ENCODE assay signal across 9 cellular contexts in the genomic region with DNA sequence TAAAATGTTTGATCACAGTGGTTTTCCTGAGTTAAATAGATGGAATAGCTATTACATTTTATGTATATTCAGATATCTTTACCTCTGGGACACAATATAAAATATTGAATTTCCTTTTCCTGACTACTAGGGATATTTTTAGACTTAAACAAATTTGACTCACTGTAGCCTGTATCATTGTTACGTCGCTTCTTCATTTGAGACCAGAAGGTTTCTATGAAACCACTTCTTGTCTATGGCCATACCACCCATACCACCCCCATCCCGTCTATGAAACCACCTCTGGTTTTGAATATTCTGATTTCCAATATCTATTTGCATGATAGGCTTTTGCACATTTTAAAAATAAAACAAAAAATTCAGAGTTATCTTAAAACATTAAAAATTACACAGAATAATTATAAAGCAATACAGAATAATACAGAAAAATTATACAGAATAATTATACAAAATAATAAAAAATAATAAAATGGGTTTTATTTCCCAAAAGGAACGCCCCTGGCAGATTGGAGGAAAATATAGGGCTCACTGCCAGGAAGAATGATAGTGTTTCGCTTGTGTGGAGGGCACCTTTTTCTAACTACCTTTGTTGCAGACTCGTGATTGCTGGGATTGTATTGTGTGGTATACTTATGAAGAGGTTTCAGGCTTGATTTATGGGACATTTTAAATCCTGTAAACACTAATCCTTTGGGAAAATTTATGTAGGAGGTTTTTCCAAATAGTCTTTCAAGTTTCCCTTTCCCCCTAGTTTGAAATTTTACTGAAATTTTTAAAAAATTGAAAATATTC. TPM values are rescaled to one million over a fixed set of nuclear protein-coding genes. Genes with fewer than 3 reads are reported as not detected.
A peak's percentile ranks its signal among the peaks of the same experiment; 100 is the strongest.
DNase-seq lines count a peak whose midpoint lies in the region; ATAC-seq and TF ChIP-seq lines count a peak whose summit lies in the region.
"Had no signal": no experiment of that assay in that cellular context is flagged by ENCODE, and none has a peak within 500 bp of the region (broad histone marks: within the 10 kb centered on the region; RNA-seq: fewer than 3 reads in every experiment).

No MANE protein-coding gene starts in this region.

- peaks cover 45 to 74% (median 65%) of the 10 kb centered on the region in 4 donors for H3K4me1 ChIP-seq in esophagus muscularis mucosa
- peaks cover 36% of the 10 kb centered on the region for H3K4me1 ChIP-seq in upper lobe of right lung
- peaks cover 9% of the 10 kb centered on the region for H3K4me1 ChIP-seq in SJCRH30

- TF ChIP-seq POLR2A in esophagus muscularis mucosa (IDR thresholded peaks at IDR 0.05; ENCODE audit: low read depth) = no peak

- 35% methylated on average over 6 of the region's 6 CpGs for WGBS in esophagus muscularis mucosa

- intact Hi-C loops in natural killer cell (cut with micrococcal nuclease) = loop anchor here (5.0 kb wide), 1 partner anchor 35 kb away; no protein-coding TSS in a partner anchor
- intact Hi-C loops in esophagus muscularis mucosa (cut with DNase I) = loop anchor here (2.0 kb wide), 1 partner anchor 33 kb away; no protein-coding TSS in a partner anchor
- intact Hi-C loops in upper lobe of right lung (cut with DNase I) = no loop called here

- H3K36me3 Mint-ChIP-seq in natural killer cell treated with Interleukin-12 subunit alpha and Interleukin-12 subunit beta and Interleukin-15 and Interleukin-18, amount 100 ng/mL, for 72 hours = peaks cover 5% of the 10 kb centered on the region
- no peaks in the 10 kb centered on the region for H3K36me3 Mint-ChIP-seq in natural killer cell

- peak overlapping the region; percentile 95 to 100 (median 98) for H3K27ac ChIP-seq in esophagus muscularis mucosa (replicated peaks in 1 of 4)
- peak overlapping the region; percentile 94 for H3K27ac ChIP-seq in upper lobe of right lung
- H3K27ac ChIP-seq in SJCRH30 = no peak overlapping the region

- no peaks in the 10 kb centered on the region for H3K9me3 ChIP-seq in esophagus muscularis mucosa
- no peaks in the 10 kb centered on the region for H3K9me3 ChIP-seq in upper lobe of right lung
- no peaks in the 10 kb centered on the region for H3K9me3 ChIP-seq in SJCRH30 (replicated peaks)

- H3K36me3 ChIP-seq in esophagus muscularis mucosa (no peaks in the 10 kb centered on the region), upper lobe of right lung (no peaks in the 10 kb centered on the region), SJCRH30 (no peaks in the 10 kb centered on the region)

- ATAC-seq in natural killer cell treated with Interleukin-12 subunit alpha and Interleukin-12 subunit beta and Interleukin-15 and Interleukin-18, amount 100 ng/mL, for 72 hours = no peak
- no peak for ATAC-seq in natural killer cell
- ATAC-seq in upper lobe of right lung = no peak
- ATAC-seq: naive thymus-derived CD8-positive, alpha-beta T cell had no signal

- H3K9me3 Mint-ChIP-seq in natural killer cell treated with Interleukin-12 subunit alpha and Interleukin-12 subunit beta and Interleukin-15 and Interleukin-18, amount 100 ng/mL, for 72 hours = no peaks in the 10 kb centered on the region
- H3K9me3 Mint-ChIP-seq in natural killer cell = no peaks in the 10 kb centered on the region
- H3K9me3 Mint-ChIP-seq: naive thymus-derived CD8-positive, alpha-beta T cell had no signal

- no peak overlapping the region for H3K27ac Mint-ChIP-seq in natural killer cell treated with Interleukin-12 subunit alpha and Interleukin-12 subunit beta and Interleukin-15 and Interleukin-18, amount 100 ng/mL, for 72 hours
- H3K27ac Mint-ChIP-seq in natural killer cell = no peak overlapping the region

- DNase-seq in natural killer cell treated with Interleukin-12 subunit alpha and Interleukin-12 subunit beta and Interleukin-15 and Interleukin-18, amount 100 ng/mL, for 72 hours (ENCODE audit: low spot score) = no peak
- no peak for DNase-seq in natural killer cell
- peak; percentile 61 for DNase-seq in NCI-H526 treated with DMSO at 0.1 percent for 48 hours (lab: John Stamatoyannopoulos, UW)
- DNase-seq in esophagus muscularis mucosa (ENCODE audit: extremely low spot score) = no peak
- no peak for DNase-seq in upper lobe of right lung
- no peak for DNase-seq in NCI-H446 (lab: John Stamatoyannopoulos, UW)
- no peak for DNase-seq in SJCRH30
- DNase-seq in COR-L47 (lab: John Stamatoyannopoulos, UW) = no peak
- DNase-seq: naive thymus-derived CD8-positive, alpha-beta T cell had no signal

- H3K27me3 Mint-ChIP-seq in natural killer cell treated with Interleukin-12 subunit alpha and Interleukin-12 subunit beta and Interleukin-15 and Interleukin-18, amount 100 ng/mL, for 72 hours = no peaks in the 10 kb centered on the region
- H3K27me3 Mint-ChIP-seq in natural killer cell (ENCODE audit: low read depth in 2 of 2) = no peaks in the 10 kb centered on the region
- H3K27me3 Mint-ChIP-seq: naive thymus-derived CD8-positive, alpha-beta T cell had no signal

- no peak for TF ChIP-seq CTCF in natural killer cell (IDR thresholded peaks at IDR 0.05)
- no peak for TF ChIP-seq CTCF in esophagus muscularis mucosa (IDR thresholded peaks at IDR 0.05)
- no peak for TF ChIP-seq CTCF in upper lobe of right lung (IDR thresholded peaks at IDR 0.05)

- H3K4me3 ChIP-seq in esophagus muscularis mucosa (no peak overlapping the region), upper lobe of right lung (no peak overlapping the region), SJCRH30 (no peak overlapping the region)

- H3K27me3 ChIP-seq in esophagus muscularis mucosa (no peaks in the 10 kb centered on the region), upper lobe of right lung (no peaks in the 10 kb centered on the region), SJCRH30 (no peaks in the 10 kb centered on the region)

- peaks cover 21 to 34% of the 10 kb centered on the region in 2 donors for H3K4me1 Mint-ChIP-seq in natural killer cell treated with Interleukin-12 subunit alpha and Interleukin-12 subunit beta and Interleukin-15 and Interleukin-18, amount 100 ng/mL, for 72 hours (ENCODE audit: low read depth in 2 of 2)
- peaks cover 30 to 35% of the 10 kb centered on the region in 2 donors for H3K4me1 Mint-ChIP-seq in natural killer cell

- TF ChIP-seq EP300 in esophagus muscularis mucosa (IDR thresholded peaks at IDR 0.05) = no peak

- H3K4me3 Mint-ChIP-seq in natural killer cell treated with Interleukin-12 subunit alpha and Interleukin-12 subunit beta and Interleukin-15 and Interleukin-18, amount 100 ng/mL, for 72 hours = peak overlapping the region; percentile 32
- no peak overlapping the region for H3K4me3 Mint-ChIP-seq in natural killer cell

RNA-seq across cellular contexts. Expression of a gene that starts 4.7 kb away (rescaled TPM):
- total RNA-seq in natural killer cell treated with Interleukin-12 subunit alpha and Interleukin-12 subunit beta and Interleukin-15 and Interleukin-18, amount 100 ng/mL, for 72 hours = 10 to 100 TPM; 58.6 to 92.4 TPM
- total RNA-seq in natural killer cell = 100 to 1,000 TPM in 2 of 3 donors, 10 to 100 TPM in 1; 98.1 to 114 (median 105) TPM
- total RNA-seq in esophagus muscularis mucosa = 10 to 100 TPM; 34.6 to 49.9 (median 44.7) TPM
- 53.1 TPM for total RNA-seq in upper lobe of right lung
- 47.2 and 55.7 TPM in 2 replicates for total RNA-seq in SJCRH30 (2014; rRNA removed; shearing (Covaris generic))

RNA-seq across cellular contexts. Expression of a gene that starts 44.8 kb away (rescaled TPM):
- 1 to 10 TPM; 1.2 to 2.0 TPM for total RNA-seq in natural killer cell treated with Interleukin-12 subunit alpha and Interleukin-12 subunit beta and Interleukin-15 and Interleukin-18, amount 100 ng/mL, for 72 hours
- total RNA-seq in natural killer cell = 1 to 10 TPM in 2 of 3 donors, under 1 TPM in 1; 0.87 to 1.2 (median 1.0) TPM
- 1 to 10 TPM in 2 of 4 donors, under 1 TPM in 2; 0.52 to 1.3 (median 0.95) TPM for total RNA-seq in esophagus muscularis mucosa
- 0.93 TPM for total RNA-seq in upper lobe of right lung
- 8.5 and 8.6 TPM in 2 replicates for total RNA-seq in SJCRH30 (2014; rRNA removed; shearing (Covaris generic))
